2 cellular contexts compared by ENCODE assay signal in genomic region chr5:61256474-61256873, GRCh38.
TF ChIP-seq lines count a peak whose summit lies in the region.

No MANE protein-coding gene starts in this region.

TF ChIP-seq in SK-N-SH treated with all-trans-retinoic acid at 6 μM for 48 hours, 23 proteins besides CTCF, POLR2A, EP300 and RAD21 (continued from another document):
- TF ChIP-seq, protein P1, sequence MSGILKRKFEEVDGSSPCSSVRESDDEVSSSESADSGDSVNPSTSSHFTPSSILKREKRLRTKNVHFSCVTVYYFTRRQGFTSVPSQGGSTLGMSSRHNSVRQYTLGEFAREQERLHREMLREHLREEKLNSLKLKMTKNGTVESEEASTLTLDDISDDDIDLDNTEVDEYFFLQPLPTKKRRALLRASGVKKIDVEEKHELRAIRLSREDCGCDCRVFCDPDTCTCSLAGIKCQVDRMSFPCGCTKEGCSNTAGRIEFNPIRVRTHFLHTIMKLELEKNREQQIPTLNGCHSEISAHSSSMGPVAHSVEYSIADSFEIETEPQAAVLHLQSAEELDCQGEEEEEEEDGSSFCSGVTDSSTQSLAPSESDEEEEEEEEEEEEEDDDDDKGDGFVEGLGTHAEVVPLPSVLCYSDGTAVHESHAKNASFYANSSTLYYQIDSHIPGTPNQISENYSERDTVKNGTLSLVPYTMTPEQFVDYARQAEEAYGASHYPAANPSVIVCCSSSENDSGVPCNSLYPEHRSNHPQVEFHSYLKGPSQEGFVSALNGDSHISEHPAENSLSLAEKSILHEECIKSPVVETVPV (CRISPR knock-in tag; IDR thresholded peaks at IDR 0.05) = no peak
- TF ChIP-seq, protein P2, sequence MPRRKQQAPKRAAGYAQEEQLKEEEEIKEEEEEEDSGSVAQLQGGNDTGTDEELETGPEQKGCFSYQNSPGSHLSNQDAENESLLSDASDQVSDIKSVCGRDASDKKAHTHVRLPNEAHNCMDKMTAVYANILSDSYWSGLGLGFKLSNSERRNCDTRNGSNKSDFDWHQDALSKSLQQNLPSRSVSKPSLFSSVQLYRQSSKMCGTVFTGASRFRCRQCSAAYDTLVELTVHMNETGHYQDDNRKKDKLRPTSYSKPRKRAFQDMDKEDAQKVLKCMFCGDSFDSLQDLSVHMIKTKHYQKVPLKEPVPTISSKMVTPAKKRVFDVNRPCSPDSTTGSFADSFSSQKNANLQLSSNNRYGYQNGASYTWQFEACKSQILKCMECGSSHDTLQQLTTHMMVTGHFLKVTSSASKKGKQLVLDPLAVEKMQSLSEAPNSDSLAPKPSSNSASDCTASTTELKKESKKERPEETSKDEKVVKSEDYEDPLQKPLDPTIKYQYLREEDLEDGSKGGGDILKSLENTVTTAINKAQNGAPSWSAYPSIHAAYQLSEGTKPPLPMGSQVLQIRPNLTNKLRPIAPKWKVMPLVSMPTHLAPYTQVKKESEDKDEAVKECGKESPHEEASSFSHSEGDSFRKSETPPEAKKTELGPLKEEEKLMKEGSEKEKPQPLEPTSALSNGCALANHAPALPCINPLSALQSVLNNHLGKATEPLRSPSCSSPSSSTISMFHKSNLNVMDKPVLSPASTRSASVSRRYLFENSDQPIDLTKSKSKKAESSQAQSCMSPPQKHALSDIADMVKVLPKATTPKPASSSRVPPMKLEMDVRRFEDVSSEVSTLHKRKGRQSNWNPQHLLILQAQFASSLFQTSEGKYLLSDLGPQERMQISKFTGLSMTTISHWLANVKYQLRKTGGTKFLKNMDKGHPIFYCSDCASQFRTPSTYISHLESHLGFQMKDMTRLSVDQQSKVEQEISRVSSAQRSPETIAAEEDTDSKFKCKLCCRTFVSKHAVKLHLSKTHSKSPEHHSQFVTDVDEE (CRISPR knock-in tag; IDR thresholded peaks at IDR 0.05) = no peak
- no peak for TF ChIP-seq ARNTL (CRISPR knock-in tag; IDR thresholded peaks at IDR 0.05; ENCODE audit: borderline replicate concordance, low read depth)
- no peak for TF ChIP-seq OSR1 (CRISPR knock-in tag; IDR thresholded peaks at IDR 0.05)
- TF ChIP-seq TOX (CRISPR knock-in tag; IDR thresholded peaks at IDR 0.05; ENCODE audit: borderline replicate concordance) = no peak
- TF ChIP-seq ZFP3 (CRISPR knock-in tag; IDR thresholded peaks at IDR 0.05) = no peak
- TF ChIP-seq ZNF70 (CRISPR knock-in tag; IDR thresholded peaks at IDR 0.05) = no peak
- no peak for TF ChIP-seq TCF4 (CRISPR knock-in tag; IDR thresholded peaks at IDR 0.05; ENCODE audit: borderline replicate concordance)
- no peak for TF ChIP-seq CREB5 (CRISPR knock-in tag; IDR thresholded peaks at IDR 0.05; ENCODE audit: low read depth)
- no peak for TF ChIP-seq ISL1 (CRISPR knock-in tag; IDR thresholded peaks at IDR 0.05)
- no peak for TF ChIP-seq BACH2 (CRISPR knock-in tag; IDR thresholded peaks at IDR 0.05; ENCODE audit: borderline replicate concordance)
- TF ChIP-seq ZNF565 (CRISPR knock-in tag; conservative IDR thresholded peaks at IDR 0.05; ENCODE audit: low read depth) = no peak

TF ChIP-seq in SK-N-SH, 30 proteins besides CTCF, POLR2A, EP300 and RAD21 (continued from another document):
- TF ChIP-seq, protein P3, sequence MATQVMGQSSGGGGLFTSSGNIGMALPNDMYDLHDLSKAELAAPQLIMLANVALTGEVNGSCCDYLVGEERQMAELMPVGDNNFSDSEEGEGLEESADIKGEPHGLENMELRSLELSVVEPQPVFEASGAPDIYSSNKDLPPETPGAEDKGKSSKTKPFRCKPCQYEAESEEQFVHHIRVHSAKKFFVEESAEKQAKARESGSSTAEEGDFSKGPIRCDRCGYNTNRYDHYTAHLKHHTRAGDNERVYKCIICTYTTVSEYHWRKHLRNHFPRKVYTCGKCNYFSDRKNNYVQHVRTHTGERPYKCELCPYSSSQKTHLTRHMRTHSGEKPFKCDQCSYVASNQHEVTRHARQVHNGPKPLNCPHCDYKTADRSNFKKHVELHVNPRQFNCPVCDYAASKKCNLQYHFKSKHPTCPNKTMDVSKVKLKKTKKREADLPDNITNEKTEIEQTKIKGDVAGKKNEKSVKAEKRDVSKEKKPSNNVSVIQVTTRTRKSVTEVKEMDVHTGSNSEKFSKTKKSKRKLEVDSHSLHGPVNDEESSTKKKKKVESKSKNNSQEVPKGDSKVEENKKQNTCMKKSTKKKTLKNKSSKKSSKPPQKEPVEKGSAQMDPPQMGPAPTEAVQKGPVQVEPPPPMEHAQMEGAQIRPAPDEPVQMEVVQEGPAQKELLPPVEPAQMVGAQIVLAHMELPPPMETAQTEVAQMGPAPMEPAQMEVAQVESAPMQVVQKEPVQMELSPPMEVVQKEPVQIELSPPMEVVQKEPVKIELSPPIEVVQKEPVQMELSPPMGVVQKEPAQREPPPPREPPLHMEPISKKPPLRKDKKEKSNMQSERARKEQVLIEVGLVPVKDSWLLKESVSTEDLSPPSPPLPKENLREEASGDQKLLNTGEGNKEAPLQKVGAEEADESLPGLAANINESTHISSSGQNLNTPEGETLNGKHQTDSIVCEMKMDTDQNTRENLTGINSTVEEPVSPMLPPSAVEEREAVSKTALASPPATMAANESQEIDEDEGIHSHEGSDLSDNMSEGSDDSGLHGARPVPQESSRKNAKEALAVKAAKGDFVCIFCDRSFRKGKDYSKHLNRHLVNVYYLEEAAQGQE (IDR thresholded peaks at IDR 0.05; ENCODE audit: low read depth, low read length) = no peak
- TF ChIP-seq RXRA (IDR thresholded peaks at IDR 0.05; ENCODE audit: borderline replicate concordance, low read depth) = no peak
- no peak for TF ChIP-seq POLR2AphosphoS5 (IDR thresholded peaks at IDR 0.05; ENCODE audit: low read depth, low read length)
- TF ChIP-seq MEF2A (IDR thresholded peaks at IDR 0.05; ENCODE audit: borderline replicate concordance, low read depth) = no peak
- TF ChIP-seq TCF12 (IDR thresholded peaks at IDR 0.05) = no peak
- TF ChIP-seq NRF1 (IDR thresholded peaks at IDR 0.05; ENCODE audit: low read depth, low read length) = no peak
